ENCODE assay signal across 17 cellular contexts in genomic region chr20:59721386-59721785, GRCh38.
"Had no signal": no experiment of that assay in that cellular context is flagged by ENCODE, and none has a peak within 500 bp of the region (broad histone marks: within the 10 kb centered on the region; RNA-seq: fewer than 3 reads in every experiment).

No MANE protein-coding gene starts in this region.

- H3K36me3 Mint-ChIP-seq: naive thymus-derived CD4-positive, alpha-beta T cell had no signal

- H3K4me3 ChIP-seq: dorsolateral prefrontal cortex, heart left ventricle, thyroid gland, upper lobe of left lung, uterus had no signal

- ATAC-seq: heart left ventricle; naive thymus-derived CD4-positive, alpha-beta T cell; right cardiac atrium had no signal

- FAIRE-seq: small intestine had no signal

- H3K4me1 ChIP-seq: thyroid gland, uterus had no signal

- H3K36me3 ChIP-seq: heart left ventricle, thyroid gland, upper lobe of left lung, uterus had no signal

- H3K4me1 Mint-ChIP-seq: nephron progenitor cell had no signal

- H3K27ac Mint-ChIP-seq: nephron progenitor cell had no signal

- H3K27ac ChIP-seq: heart left ventricle, thyroid gland, upper lobe of left lung, uterus had no signal

- H3K27me3 ChIP-seq: dorsolateral prefrontal cortex, thyroid gland, upper lobe of left lung, uterus had no signal

- H3K9me3 ChIP-seq: heart left ventricle, thyroid gland, upper lobe of left lung, uterus had no signal

- H3K4me3 Mint-ChIP-seq: naive thymus-derived CD4-positive, alpha-beta T cell; nephron progenitor cell had no signal

- DNase-seq: cortex of kidney; effector CD8-positive, alpha-beta T cell; foreskin melanocyte; heart left ventricle; hippocampal formation; kidney glomerular epithelial cell; mammary epithelial cell; naive thymus-derived CD4-positive, alpha-beta T cell; nephron progenitor cell; right cardiac atrium; small intestine; stimulated activated CD4-positive, alpha-beta T cell treated with anti-CD3 and anti-CD28 coated beads, Interleukin-12 subunit alpha, Interleukin-12 subunit beta, amount 100 ng/mL, for 4 hours; stimulated activated naive CD4-positive, alpha-beta T cell treated with Interleukin-2 at 50 U/mL for 16 hours; thyroid gland; upper lobe of left lung; uterus had no signal
